ENCODE assay signal across 26 cellular contexts in the genomic region with DNA sequence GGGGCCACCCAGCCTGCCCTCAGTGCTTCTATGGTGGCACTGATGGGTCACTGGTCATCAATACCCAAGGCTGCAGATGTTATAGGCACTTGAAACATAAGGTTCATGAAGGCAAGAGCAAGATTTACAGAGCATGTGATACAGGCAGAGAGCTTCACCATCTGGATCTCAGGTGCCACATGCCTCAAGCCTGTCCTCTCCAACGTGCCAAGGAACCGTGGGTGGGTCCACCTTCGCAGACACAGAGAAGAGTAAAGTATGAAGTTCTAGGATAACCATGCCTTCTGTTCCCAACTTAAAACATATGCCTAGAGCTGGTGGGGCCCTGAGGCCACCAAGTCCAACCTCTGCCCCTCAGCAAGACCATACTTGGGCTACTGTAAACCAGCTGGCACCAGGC. TPM values are rescaled to one million over a fixed set of nuclear protein-coding genes. Genes with fewer than 3 reads are reported as not detected.
DNase-seq lines count a peak whose midpoint lies in the region; ATAC-seq and TF ChIP-seq lines count a peak whose summit lies in the region.
"Had no signal": no experiment of that assay in that cellular context is flagged by ENCODE, and none has a peak within 500 bp of the region (broad histone marks: within the 10 kb centered on the region; RNA-seq: fewer than 3 reads in every experiment).

No MANE protein-coding gene starts in this region.

- ATAC-seq in HG02678 (IDR thresholded peaks at IDR 0.05; ENCODE audit: unreplicated experiment) (no peak), GM21717 (IDR thresholded peaks at IDR 0.05; ENCODE audit: unreplicated experiment) (no peak)
- ATAC-seq: GM12878 had no signal

- H3K36me3 Mint-ChIP-seq in dendritic cell treated with granulocyte-macrophage colony-stimulating factor and Interleukin-4, amounts not matched to agents 40 ng/mL and 50 ng/mL, for 4 days (ENCODE audit: low read depth), result peaks cover 6% of the 10 kb centered on the region
- no peaks in the 10 kb centered on the region for H3K36me3 Mint-ChIP-seq in activated naive CD8-positive, alpha-beta T cell treated with anti-CD3 and anti-CD28 coated beads for 36 hours
- H3K36me3 Mint-ChIP-seq: CD4-positive, CD25-positive, alpha-beta regulatory T cell had no signal

- no peak overlapping the region for H3K4me3 Mint-ChIP-seq in dendritic cell treated with granulocyte-macrophage colony-stimulating factor and Interleukin-4, amounts not matched to agents 40 ng/mL and 50 ng/mL, for 4 days
- H3K4me3 Mint-ChIP-seq in activated naive CD8-positive, alpha-beta T cell treated with anti-CD3 and anti-CD28 coated beads for 36 hours, result no peak overlapping the region
- H3K4me3 Mint-ChIP-seq: CD14-positive monocyte; CD4-positive, alpha-beta memory T cell; CD4-positive, CD25-positive, alpha-beta regulatory T cell; CD8-positive, alpha-beta memory T cell had no signal

- DNase-seq in NCI-H524 (lab: John Stamatoyannopoulos, UW) (peak; percentile 26 to 72), WERI-Rb-1 (no peak), spleen (peak; percentile 35), NOMO-1 (lab: John Stamatoyannopoulos, UW; ENCODE audit: unreplicated experiment in 2 of 2) (no peak)
- DNase-seq in activated naive CD8-positive, alpha-beta T cell treated with anti-CD3 and anti-CD28 coated beads for 36 hours, result no peak
- DNase-seq: 8988T; ACHN; BE2C; C1 segment of cervical spinal cord; CD4-positive, alpha-beta memory T cell; CD4-positive, CD25-positive, alpha-beta regulatory T cell; CD8-positive, alpha-beta memory T cell; COR-L47; DMS 273 treated with DMSO at 0.1 percent for 48 hours; DMS153; DMS53; DMS79; DND-41; EL; GDM1 had no signal

- no peak overlapping the region for H3K4me3 ChIP-seq in WERI-Rb-1 (ENCODE audit: low read depth, low read length)
- H3K4me3 ChIP-seq in spleen, result no peak overlapping the region
- H3K4me3 ChIP-seq: BLaER1, GM12878 had no signal

- peaks cover 0 to 46% (median 21%) of the 10 kb centered on the region in 6 donors for H3K4me1 ChIP-seq in spleen
- H3K4me1 ChIP-seq: BE2C had no signal

- H3K9me3 ChIP-seq in WERI-Rb-1 (ENCODE audit: severe bottlenecking) (no peaks in the 10 kb centered on the region), spleen (no peaks in the 10 kb centered on the region)
- H3K9me3 ChIP-seq: BE2C, BLaER1 had no signal

- peak overlapping the region; percentile 68 for H3K27ac Mint-ChIP-seq in dendritic cell treated with granulocyte-macrophage colony-stimulating factor and Interleukin-4, amounts not matched to agents 40 ng/mL and 50 ng/mL, for 4 days
- H3K27ac Mint-ChIP-seq in activated naive CD8-positive, alpha-beta T cell treated with anti-CD3 and anti-CD28 coated beads for 36 hours, result no peak overlapping the region
- H3K27ac Mint-ChIP-seq: CD4-positive, alpha-beta memory T cell; CD8-positive, alpha-beta memory T cell had no signal

- no peaks in the 10 kb centered on the region for H3K27me3 ChIP-seq in WERI-Rb-1 (ENCODE audit: insufficient read depth, low read depth, severe bottlenecking)
- H3K27me3 ChIP-seq in spleen (replicated peaks in 1 of 7), result no peaks in the 10 kb centered on the region
- H3K27me3 ChIP-seq: BE2C, BLaER1 had no signal

- WGBS in spleen, 5 donors, result 91 to 100% (median 92%) methylated on average over 2 to 3 of the region's 3 CpGs

- H3K27ac ChIP-seq in WERI-Rb-1, result peak overlapping the region; percentile 95
- no peak overlapping the region for H3K27ac ChIP-seq in spleen
- H3K27ac ChIP-seq: BLaER1 had no signal

- H3K36me3 ChIP-seq in WERI-Rb-1 (peaks cover 18% of the 10 kb centered on the region), spleen (no peaks in the 10 kb centered on the region)
- H3K36me3 ChIP-seq: BE2C had no signal

- no peaks in the 10 kb centered on the region for H3K27me3 Mint-ChIP-seq in dendritic cell treated with granulocyte-macrophage colony-stimulating factor and Interleukin-4, amounts not matched to agents 40 ng/mL and 50 ng/mL, for 4 days
- H3K27me3 Mint-ChIP-seq in activated naive CD8-positive, alpha-beta T cell treated with anti-CD3 and anti-CD28 coated beads for 36 hours, result peaks cover 9% of the 10 kb centered on the region

- intact Hi-C loops in dendritic cell treated with granulocyte-macrophage colony-stimulating factor and Interleukin-4, amounts not matched to agents 40 ng/mL and 50 ng/mL, for 4 days (cut with micrococcal nuclease), result no loop called here
- intact Hi-C loops in spleen (cut with DNase I; ENCODE audit: low total_unique reads), result no loop called here

- H3K4me1 Mint-ChIP-seq in dendritic cell treated with granulocyte-macrophage colony-stimulating factor and Interleukin-4, amounts not matched to agents 40 ng/mL and 50 ng/mL, for 4 days (ENCODE audit: low read depth), result peaks cover 92% of the 10 kb centered on the region
- H3K4me1 Mint-ChIP-seq in activated naive CD8-positive, alpha-beta T cell treated with anti-CD3 and anti-CD28 coated beads for 36 hours, result peaks cover 2% of the 10 kb centered on the region
- H3K4me1 Mint-ChIP-seq: CD4-positive, alpha-beta memory T cell; CD8-positive, alpha-beta memory T cell had no signal

- no peak for TF ChIP-seq POLR2A in spleen (IDR thresholded peaks at IDR 0.05)

- no peaks in the 10 kb centered on the region for H3K9me3 Mint-ChIP-seq in dendritic cell treated with granulocyte-macrophage colony-stimulating factor and Interleukin-4, amounts not matched to agents 40 ng/mL and 50 ng/mL, for 4 days
- no peaks in the 10 kb centered on the region for H3K9me3 Mint-ChIP-seq in activated naive CD8-positive, alpha-beta T cell treated with anti-CD3 and anti-CD28 coated beads for 36 hours
- H3K9me3 Mint-ChIP-seq: CD4-positive, alpha-beta memory T cell; CD4-positive, CD25-positive, alpha-beta regulatory T cell; CD8-positive, alpha-beta memory T cell had no signal

- TF ChIP-seq CTCF in WERI-Rb-1 (IDR thresholded peaks at IDR 0.05; ENCODE audit: low read depth, low read length) (no peak), spleen (IDR thresholded peaks at IDR 0.05 in 8 of 11, conservative IDR thresholded peaks at IDR 0.05 in 3 of 11) (no peak)

RNA-seq across cellular contexts. Expression of a gene that starts 26.7 kb away (rescaled TPM):
- total RNA-seq in spleen, result 10 to 100 TPM in 5 of 7 donors, 1 to 10 TPM in 2; 8.4 to 19.9 (median 12.8) TPM
- 1 to 10 TPM; 2.0 to 4.8 (median 3.3) TPM for polyA plus RNA-seq in spleen
- total RNA-seq in activated naive CD8-positive, alpha-beta T cell treated with anti-CD3 and anti-CD28 coated beads for 36 hours, result 1 to 10 TPM; 1.4 TPM

RNA-seq across cellular contexts. Expression of a gene that starts 51.0 kb away (rescaled TPM):
- total RNA-seq in spleen, result 10 to 100 TPM in 3 of 7 donors, 1 to 10 TPM in 4; 7.5 to 15.6 (median 9.3) TPM
- polyA plus RNA-seq in spleen, result 1 to 10 TPM; 3.3 to 7.7 (median 4.8) TPM
- 1 to 10 TPM; 4.3 TPM for total RNA-seq in activated naive CD8-positive, alpha-beta T cell treated with anti-CD3 and anti-CD28 coated beads for 36 hours

Comparison
In these comparisons a context has a peak if more than half of its experiments do, and no peak if none do; other contexts are left out.
1. DNase-seq: peak in NCI-H524 (2 of 2) and spleen (single experiment); none in WERI-Rb-1 (single experiment), activated naive CD8-positive, alpha-beta T cell treated with anti-CD3 and anti-CD28 coated beads for 36 hours (single experiment) and NOMO-1 (0 of 2).